ENCODE assay signal across 25 cellular contexts in genomic region chr6:28188111-28188979, GRCh38.
"Had no signal": no experiment of that assay in that cellular context is flagged by ENCODE, and none has a peak within 500 bp of the region (broad histone marks: within the 10 kb centered on the region; RNA-seq: fewer than 3 reads in every experiment).

No MANE protein-coding gene starts in this region.

- H3K4me2 ChIP-seq: SK-N-SH had no signal

- DNase-seq: activated CD4-positive, alpha-beta T cell treated with anti-CD3 and anti-CD28 coated beads for 4 hours; activated CD8-positive, alpha-beta memory T cell treated with anti-CD3 and anti-CD28 coated beads, Interleukin-2, amount 50 U/mL, for 48 hours; activated CD8-positive, alpha-beta T cell treated with anti-CD3 and anti-CD28 coated beads, Interleukin-2, amount 10 ng/mL, durations not matched to agents 7 days and 5 days; activated naive CD4-positive, alpha-beta T cell; activated T-cell treated with anti-CD3 and anti-CD28 coated beads, Interleukin-2, amount 50 U/mL, for 1 hour; amniotic stem cell; body of pancreas; central memory CD4-positive, alpha-beta T cell; NCI-H1105 treated with DMSO at 0.1 percent for 48 hours; NCI-H1436 treated with DMSO at 0.1 percent for 48 hours; NCI-H187 treated with DMSO at 0.1 percent for 48 hours; NCI-H2081 treated with DMSO at 0.1 percent for 48 hours; NCI-H446; NCI-H524; Peyer's patch; Right ventricle myocardium superior; SJCRH30; SK-N-SH; T-helper 1 cell; WERI-Rb-1 had no signal

- H3K27me3 ChIP-seq: ascending aorta, body of pancreas, Peyer's patch, SJCRH30 had no signal

- H3K4me3 ChIP-seq: ascending aorta, body of pancreas, Peyer's patch, SJCRH30 had no signal

- H3K27ac Mint-ChIP-seq: activated CD8-positive, alpha-beta T cell treated with anti-CD3 and anti-CD28 coated beads, Interleukin-2, amount 10 ng/mL, durations not matched to agents 7 days and 5 days; activated naive CD4-positive, alpha-beta T cell treated with anti-CD3 and anti-CD28 coated beads, Interleukin-2, amount 50 U/mL, for 24 hours had no signal

- H3K36me3 ChIP-seq: ascending aorta, Peyer's patch, SJCRH30, WERI-Rb-1 had no signal

- FAIRE-seq: bronchial epithelial cell had no signal

- H3K4me1 Mint-ChIP-seq: activated naive CD4-positive, alpha-beta T cell treated with anti-CD3 and anti-CD28 coated beads, Interleukin-2, amount 50 U/mL, for 24 hours had no signal

- H3K27ac ChIP-seq: ascending aorta, body of pancreas, Peyer's patch, RWPE1, SJCRH30, WERI-Rb-1 had no signal

- H3K9ac ChIP-seq: SK-N-SH had no signal

- H3K4me3 Mint-ChIP-seq: activated CD8-positive, alpha-beta T cell treated with anti-CD3 and anti-CD28 coated beads, Interleukin-2, amount 10 ng/mL, durations not matched to agents 7 days and 5 days; activated naive CD4-positive, alpha-beta T cell treated with anti-CD3 and anti-CD28 coated beads, Interleukin-2, amount 50 U/mL, for 24 hours had no signal

- H3K4me1 ChIP-seq: ascending aorta, body of pancreas, Peyer's patch, SJCRH30 had no signal

- ATAC-seq: activated CD4-positive, CD25-positive, alpha-beta regulatory T cell treated with anti-CD3 and anti-CD28 coated beads, Interleukin-2, amount 50 U/mL, for 24 hours; activated CD8-positive, alpha-beta T cell treated with anti-CD3 and anti-CD28 coated beads, Interleukin-2, amount 10 ng/mL, durations not matched to agents 7 days and 5 days; body of pancreas had no signal
